Comparison of ENCODE assay signal across 8 cellular contexts in genomic region chr12:128783129-128783574, GRCh38. TPM values are rescaled to one million over a fixed set of nuclear protein-coding genes. Genes with fewer than 3 reads are reported as not detected.
A peak's percentile ranks its signal among the peaks of the same experiment; 100 is the strongest.
DNase-seq lines count a peak whose midpoint lies in the region; ATAC-seq and TF ChIP-seq lines count a peak whose summit lies in the region.

No MANE protein-coding gene starts in this region.

- H2AFZ ChIP-seq in smooth muscle cell (ENCODE audit: low read depth), result no peak overlapping the region

- CTCF ChIA-PET in MCF 10A (lab: Yijun Ruan, JAX), result interaction anchor here (0.6 to 4.7 kb wide), 13 partner anchors 9 to 1231 kb away, joined by 3 to 37 read pairs (median 4); partner anchors contain the start of gene SLC15A4

- no peaks in the 10 kb centered on the region for H3K9me3 Mint-ChIP-seq in MCF 10A (ENCODE audit: unreplicated experiment)
- H3K9me3 Mint-ChIP-seq in activated T-helper 17 cell treated with anti-CD3 and anti-CD28 coated beads, Interleukin-2, amount 50 U/mL, for 72 hours, result no peaks in the 10 kb centered on the region

- peak; percentile 73 for ATAC-seq in HG03439 (IDR thresholded peaks at IDR 0.05; ENCODE audit: unreplicated experiment)
- ATAC-seq in activated T-helper 17 cell treated with anti-CD3 and anti-CD28 coated beads, Interleukin-2, amount 50 U/mL, for 72 hours (replicated peaks), result peak; percentile 91

- H3K4me3 ChIP-seq in breast epithelium (no peak overlapping the region), vagina (no peak overlapping the region), smooth muscle cell (no peak overlapping the region)

- no peak overlapping the region for H3K27ac ChIP-seq in breast epithelium
- no peak overlapping the region for H3K27ac ChIP-seq in vagina
- H3K27ac ChIP-seq in smooth muscle cell (ENCODE audit: low read depth), result no peak overlapping the region

- no TSS peak for BruUV-seq in MCF 10A (replicated peaks; lab: Mats Ljungman, UMichigan)

- TF ChIP-seq POLR2A in breast epithelium (IDR thresholded peaks at IDR 0.05), result no peak
- TF ChIP-seq POLR2A in vagina (IDR thresholded peaks at IDR 0.05), result no peak

- 84% methylated on average over 8 of the region's 8 CpGs for WGBS in smooth muscle cell (ENCODE audit: low lambda C conversion rate)

- H3K27ac Mint-ChIP-seq in MCF 10A (ENCODE audit: low read depth, unreplicated experiment), result no peak overlapping the region
- H3K27ac Mint-ChIP-seq in activated T-helper 17 cell treated with anti-CD3 and anti-CD28 coated beads, Interleukin-2, amount 50 U/mL, for 72 hours, result peak overlapping the region; percentile 62

- H3K9ac ChIP-seq in smooth muscle cell (ENCODE audit: low read depth), result no peak overlapping the region

- peaks cover 8% of the 10 kb centered on the region for H3K4me1 Mint-ChIP-seq in MCF 10A (ENCODE audit: insufficient read depth, unreplicated experiment)
- H3K4me1 Mint-ChIP-seq in activated T-helper 17 cell treated with anti-CD3 and anti-CD28 coated beads, Interleukin-2, amount 50 U/mL, for 72 hours, result peaks cover 11% of the 10 kb centered on the region

- DNase-seq in MCF 10A (ENCODE audit: unreplicated experiment) (peak; percentile 20), breast epithelium (ENCODE audit: low spot score in 2 of 2) (no peak), vagina (ENCODE audit: extremely low spot score in 2 of 2) (no peak), DMS114 treated with DMSO at 0.1 percent for 48 hours (lab: John Stamatoyannopoulos, UW; ENCODE audit: unreplicated experiment) (no peak), smooth muscle cell (lab: John Stamatoyannopoulos, UW; ENCODE audit: unreplicated experiment) (no peak)
- peak; percentile 54 for DNase-seq in stimulated activated CD8-positive, alpha-beta memory T cell treated with anti-CD3 and anti-CD28 coated beads, Interleukin-4, amount 100 ng/mL, for 48 hours

- no peaks in the 10 kb centered on the region for H3K79me2 ChIP-seq in smooth muscle cell (ENCODE audit: low read depth)

- H3K27me3 Mint-ChIP-seq in MCF 10A (ENCODE audit: insufficient read depth, unreplicated experiment), result no peaks in the 10 kb centered on the region
- H3K27me3 Mint-ChIP-seq in activated T-helper 17 cell treated with anti-CD3 and anti-CD28 coated beads, Interleukin-2, amount 50 U/mL, for 72 hours, result peaks cover 3% of the 10 kb centered on the region

- no peak overlapping the region for H3K4me3 Mint-ChIP-seq in MCF 10A (ENCODE audit: unreplicated experiment)
- H3K4me3 Mint-ChIP-seq in activated T-helper 17 cell treated with anti-CD3 and anti-CD28 coated beads, Interleukin-2, amount 50 U/mL, for 72 hours, result peak overlapping the region; percentile 68

- H3K4me2 ChIP-seq in smooth muscle cell, result no peak overlapping the region

- H3F3A ChIP-seq in smooth muscle cell (ENCODE audit: low read depth), result no peaks in the 10 kb centered on the region

- no peak for TF ChIP-seq CTCF in MCF 10A (IDR thresholded peaks at IDR 0.05; ENCODE audit: unreplicated experiment)
- TF ChIP-seq CTCF in breast epithelium (IDR thresholded peaks at IDR 0.05), result no peak
- TF ChIP-seq CTCF in vagina (IDR thresholded peaks at IDR 0.05), result no peak
- no peak for TF ChIP-seq CTCF in smooth muscle cell (IDR thresholded peaks at IDR 0.05; ENCODE audit: borderline replicate concordance, insufficient read depth, poor library complexity, severe bottlenecking)

- no peaks in the 10 kb centered on the region for H3K36me3 ChIP-seq in breast epithelium
- no peaks in the 10 kb centered on the region for H3K36me3 ChIP-seq in vagina
- no peaks in the 10 kb centered on the region for H3K36me3 ChIP-seq in smooth muscle cell (ENCODE audit: low read depth)

- H3K9me3 ChIP-seq in breast epithelium, result peaks cover 0 to 4% of the 10 kb centered on the region in 2 donors
- no peaks in the 10 kb centered on the region for H3K9me3 ChIP-seq in vagina
- H3K9me3 ChIP-seq in smooth muscle cell (replicated peaks; ENCODE audit: low read depth), result no peaks in the 10 kb centered on the region

- no peaks in the 10 kb centered on the region for H3K36me3 Mint-ChIP-seq in MCF 10A (ENCODE audit: insufficient read depth, unreplicated experiment)
- peaks cover 5% of the 10 kb centered on the region for H3K36me3 Mint-ChIP-seq in activated T-helper 17 cell treated with anti-CD3 and anti-CD28 coated beads, Interleukin-2, amount 50 U/mL, for 72 hours (ENCODE audit: low read depth)

- H3K27me3 ChIP-seq in breast epithelium, result no peaks in the 10 kb centered on the region
- H3K27me3 ChIP-seq in vagina, result no peaks in the 10 kb centered on the region
- H3K27me3 ChIP-seq in smooth muscle cell (ENCODE audit: low read depth), result no peaks in the 10 kb centered on the region

- intact Hi-C loops in MCF 10A (cut with micrococcal nuclease), result loop anchor here (5.0 kb wide), 1 partner anchor 1229 kb away; no protein-coding TSS in a partner anchor
- intact Hi-C loops in breast epithelium (cut with DNase I; ENCODE audit: low total_unique reads), result no loop called here
- intact Hi-C loops in vagina (cut with DNase I), result no loop called here

- H4K20me1 ChIP-seq in smooth muscle cell (ENCODE audit: low read depth), result no peaks in the 10 kb centered on the region

- no peaks in the 10 kb centered on the region for H3K4me1 ChIP-seq in breast epithelium
- peaks cover 4% of the 10 kb centered on the region for H3K4me1 ChIP-seq in vagina
- H3K4me1 ChIP-seq in smooth muscle cell (ENCODE audit: low read depth), result no peaks in the 10 kb centered on the region

- POLR2A ChIA-PET in MCF 10A (lab: Yijun Ruan, JAX), result interaction anchor here (0.5 kb wide), 1 partner anchor 169 kb away, joined by 3 read pairs; no protein-coding TSS in a partner anchor

RNA-seq across cellular contexts. Expression of gene SLC15A4, which starts 40.6 kb away (rescaled TPM):
- total RNA-seq in MCF 10A (2022) (29.2 and 32.0 TPM in 2 replicates), breast epithelium (10 to 100 TPM; 38.6 to 64.7 (median 41.0) TPM), vagina (36.1 TPM), smooth muscle cell (36.3 and 37.3 TPM in 2 replicates)
- total RNA-seq in activated T-helper 17 cell treated with anti-CD3 and anti-CD28 coated beads, Interleukin-2, amount 50 U/mL, for 72 hours, result 10 to 100 TPM; 25.2 to 34.2 TPM
- polyA plus RNA-seq in smooth muscle cell, result 35.0 and 38.2 TPM in 2 replicates

Comparison
In these comparisons a context has a peak if more than half of its experiments do, and no peak if none do; other contexts are left out.
1. DNase-seq: peak in MCF 10A (single experiment) and stimulated activated CD8-positive, alpha-beta memory T cell treated with anti-CD3 and anti-CD28 coated beads, Interleukin-4, amount 100 ng/mL, for 48 hours (single experiment); none in breast epithelium (0 of 2), vagina (0 of 2), DMS114 treated with DMSO at 0.1 percent for 48 hours (single experiment) and smooth muscle cell (single experiment).